Comparison of ENCODE assay signal across 24 cellular contexts in the genomic region with DNA sequence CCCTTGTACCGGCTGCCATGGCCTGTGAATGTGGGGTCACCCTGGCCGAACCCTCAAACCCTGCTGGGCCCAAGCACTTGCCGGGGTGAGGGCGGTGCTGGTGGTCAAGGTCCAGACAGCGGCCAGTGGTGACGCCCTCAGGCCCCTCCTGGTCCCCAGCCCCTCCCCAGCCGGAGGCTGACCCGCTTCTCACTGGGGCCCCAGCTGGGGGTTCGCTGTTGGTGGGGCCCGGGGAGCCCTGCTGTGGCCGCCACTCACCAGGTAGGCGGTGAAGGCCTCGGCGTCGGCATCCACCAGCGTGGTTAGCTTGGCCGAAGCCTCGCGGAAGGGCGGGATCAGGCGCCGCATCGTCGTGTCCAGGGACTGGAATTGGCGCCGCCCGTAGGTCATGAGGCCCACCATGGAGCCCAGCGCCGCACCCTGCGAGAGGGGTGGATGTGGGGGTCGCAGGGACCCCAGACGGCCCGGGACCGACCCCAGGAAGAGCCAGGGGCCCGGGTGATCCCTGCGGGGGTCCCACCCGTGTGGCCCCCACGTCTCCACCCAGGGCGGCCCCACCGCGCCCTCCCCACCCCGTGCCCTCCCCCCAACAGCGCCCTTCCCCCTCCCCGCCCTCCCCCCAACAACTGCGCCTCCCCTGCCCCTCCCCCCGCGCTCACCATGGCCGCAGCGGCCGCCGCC. TPM values are rescaled to one million over a fixed set of nuclear protein-coding genes. Genes with fewer than 3 reads are reported as not detected.
DNase-seq lines count a peak whose midpoint lies in the region; ATAC-seq and TF ChIP-seq lines count a peak whose summit lies in the region.
"Had no signal": no experiment of that assay in that cellular context is flagged by ENCODE, and none has a peak within 500 bp of the region (broad histone marks: within the 10 kb centered on the region; RNA-seq: fewer than 3 reads in every experiment).

No MANE protein-coding gene starts in this region.

- no peaks in the 10 kb centered on the region for H3K9me3 Mint-ChIP-seq in chondrocyte (ENCODE audit: low read depth)
- H3K9me3 Mint-ChIP-seq: activated T-helper 2 cell treated with anti-CD3 and anti-CD28 coated beads, Interferon-gamma antibody, Interleukin-2, Interleukin-4, amounts not matched to agents 10 μg/mL and 5 μg/mL and 100 μg/mL, durations not matched to agents 14 hours and 24 hours and 36 hours; mesothelial cell of epicardium had no signal

- TF ChIP-seq CTCF in chondrocyte (IDR thresholded peaks at IDR 0.05): no peak

- no peak overlapping the region for H3K4me2 ChIP-seq in mesendoderm (ENCODE audit: low read length)

- H3K4me1 Mint-ChIP-seq in chondrocyte (ENCODE audit: low read depth): peaks cover 14% of the 10 kb centered on the region

- H2BK5ac ChIP-seq in mesendoderm (ENCODE audit: low read length): no peak overlapping the region

- intact Hi-C loops in left cardiac atrium (cut with DNase I) (loop anchor here in 1 of 2 donors (10.0 kb wide), 1 partner anchor 110 kb away; no protein-coding TSS in a partner anchor), Right ventricle myocardium inferior (cut with DNase I) (no loop called here)

- H3K36me3 ChIP-seq in mesendoderm (ENCODE audit: control insufficient read depth, insufficient read depth, low read length): no peaks in the 10 kb centered on the region
- H3K36me3 ChIP-seq: BE2C, esophagus squamous epithelium, gastroesophageal sphincter had no signal

- no peak overlapping the region for H4K8ac ChIP-seq in mesendoderm (ENCODE audit: low read depth, low read length)

- no peak for ATAC-seq in left cardiac atrium
- ATAC-seq in Right ventricle myocardium inferior: no peak
- ATAC-seq: activated CD8-positive, alpha-beta memory T cell treated with anti-CD3 and anti-CD28 coated beads, Interleukin-2, amount 10 ng/mL, durations not matched to agents 7 days and 5 days; gastroesophageal sphincter had no signal

- peaks cover 6% of the 10 kb centered on the region for H3K27me3 Mint-ChIP-seq in chondrocyte (ENCODE audit: low read depth)
- H3K27me3 Mint-ChIP-seq: activated CD4-positive, alpha-beta T cell treated with anti-CD3 and anti-CD28 coated beads, Interleukin-2, amount 10 ng/mL, durations not matched to agents 7 days and 5 days; activated CD8-positive, alpha-beta memory T cell treated with anti-CD3 and anti-CD28 coated beads, Interleukin-2, amount 10 ng/mL, durations not matched to agents 7 days and 5 days; activated naive CD8-positive, alpha-beta T cell had no signal

- H3K4me1 ChIP-seq in mesendoderm (ENCODE audit: control insufficient read depth, low read depth, low read length): no peaks in the 10 kb centered on the region

- H3K9ac ChIP-seq in mesendoderm (ENCODE audit: low read length): no peak overlapping the region

- H3K4me3 Mint-ChIP-seq in chondrocyte (ENCODE audit: unreplicated experiment): no peak overlapping the region
- H3K4me3 Mint-ChIP-seq: activated CD4-positive, alpha-beta T cell treated with anti-CD3 and anti-CD28 coated beads, Interleukin-2, amount 10 ng/mL, durations not matched to agents 7 days and 5 days; activated CD8-positive, alpha-beta memory T cell treated with anti-CD3 and anti-CD28 coated beads, Interleukin-2, amount 10 ng/mL, durations not matched to agents 7 days and 5 days; mesothelial cell of epicardium; nephron progenitor cell had no signal

- H2BK15ac ChIP-seq in mesendoderm (replicated peaks; ENCODE audit: low read depth): no peak overlapping the region

- no peak overlapping the region for H2BK120ac ChIP-seq in mesendoderm (ENCODE audit: low read depth, low read length)

- H3K56ac ChIP-seq in mesendoderm (ENCODE audit: low read length): no peak overlapping the region

- no peaks in the 10 kb centered on the region for H3K79me1 ChIP-seq in mesendoderm (ENCODE audit: low read length)

- H3K27ac ChIP-seq in mesendoderm (ENCODE audit: low read depth, low read length): no peak overlapping the region
- H3K27ac ChIP-seq in substantia nigra (ENCODE audit: low read depth, low read length, poor library complexity, severe bottlenecking): peak overlapping the region; percentile 95
- H3K27ac ChIP-seq: esophagus squamous epithelium had no signal

- H3K23ac ChIP-seq in mesendoderm (ENCODE audit: low read length): no peak overlapping the region

- no peak overlapping the region for H3K4me3 ChIP-seq in mesendoderm (ENCODE audit: low read length)
- H3K4me3 ChIP-seq: esophagus squamous epithelium, gastroesophageal sphincter had no signal

- DNase-seq in left cardiac atrium (peak; percentile 20), Right ventricle myocardium inferior (ENCODE audit: missing footprints) (no peak), chondrocyte (ENCODE audit: low spot score) (peak; percentile 94), mesendoderm (no peak), substantia nigra (lab: John Stamatoyannopoulos, UW) (no peak), mesenteric fat pad (ENCODE audit: low spot score) (no peak), occipital lobe (lab: John Stamatoyannopoulos, UW) (no peak), foreskin melanocyte (no peak)
- DNase-seq: activated CD4-positive, alpha-beta T cell treated with anti-CD3 and anti-CD28 coated beads, Interleukin-2, amount 10 ng/mL, durations not matched to agents 7 days and 5 days; activated CD8-positive, alpha-beta memory T cell treated with anti-CD3 and anti-CD28 coated beads, Interleukin-2, amount 10 ng/mL, durations not matched to agents 7 days and 5 days; effector memory CD4-positive, alpha-beta T cell; esophagus squamous epithelium; NCI-H1105 treated with DMSO at 0.1 percent for 48 hours; NCI-H2029 treated with DMSO at 0.1 percent for 48 hours; nephron progenitor cell; stimulated activated CD4-positive, alpha-beta T cell treated with anti-CD3 and anti-CD28 coated beads, Interleukin-12 subunit alpha, Interleukin-12 subunit beta, amount 100 ng/mL, for 4 hours had no signal

- no peak overlapping the region for H4K5ac ChIP-seq in mesendoderm (ENCODE audit: low read length)

- no peaks in the 10 kb centered on the region for H3K27me3 ChIP-seq in mesendoderm (ENCODE audit: insufficient read depth, low read length, poor library complexity)
- H3K27me3 ChIP-seq: BE2C, gastroesophageal sphincter had no signal

- H3K27ac Mint-ChIP-seq in chondrocyte (ENCODE audit: unreplicated experiment): no peak overlapping the region
- H3K27ac Mint-ChIP-seq: activated naive CD8-positive, alpha-beta T cell; nephron progenitor cell had no signal

- no peak overlapping the region for H3K18ac ChIP-seq in mesendoderm (ENCODE audit: low read length)

- H3K4ac ChIP-seq in mesendoderm (ENCODE audit: low read depth, low read length): peak overlapping the region; percentile 4

- peaks cover 3% of the 10 kb centered on the region for H3K36me3 Mint-ChIP-seq in chondrocyte (ENCODE audit: low read depth)
- H3K36me3 Mint-ChIP-seq: activated CD8-positive, alpha-beta memory T cell treated with anti-CD3 and anti-CD28 coated beads, Interleukin-2, amount 10 ng/mL, durations not matched to agents 7 days and 5 days; activated naive CD8-positive, alpha-beta T cell; mesothelial cell of epicardium had no signal

- no peak overlapping the region for H2AK5ac ChIP-seq in mesendoderm (ENCODE audit: low read length)

- H3K79me2 ChIP-seq in mesendoderm (ENCODE audit: control insufficient read depth, insufficient read depth, low read length): no peaks in the 10 kb centered on the region

- no CpG with 5 or more reads among the region's 51 CpGs for WGBS in mesendoderm (ENCODE audit: extremely low coverage, insufficient coverage, low lambda C conversion rate)

RNA-seq across cellular contexts. Expression of a gene that starts 10.1 kb away (rescaled TPM):
- 1 to 10 TPM in 1 of 2 donors, under 1 TPM in 1; 0.68 to 1.6 TPM for total RNA-seq in left cardiac atrium
- total RNA-seq in Right ventricle myocardium inferior: 1.2 TPM
- 1.7 to 4.1 TPM (median 1.7 TPM) in 3 replicates for total RNA-seq in chondrocyte
- 2.4 TPM for polyA plus RNA-seq in mesendoderm (2013, experiment 1 of 2)
- polyA plus RNA-seq in mesendoderm (2013, experiment 2 of 2): 2.9 TPM
- total RNA-seq in mesenteric fat pad: 0.32 TPM
- total RNA-seq in occipital lobe: not detected
- total RNA-seq: activated CD4-positive, alpha-beta T cell treated with anti-CD3 and anti-CD28 coated beads, Interleukin-2, amount 10 ng/mL, durations not matched to agents 7 days and 5 days; activated CD8-positive, alpha-beta memory T cell treated with anti-CD3 and anti-CD28 coated beads, Interleukin-2, amount 10 ng/mL, durations not matched to agents 7 days and 5 days; esophagus squamous epithelium; pulmonary artery endothelial cell; SK-MEL-5; T-helper 1 cell treated with Interleukin-12 subunit alpha and Interleukin-12 subunit beta and Interleukin-4 antibody, amounts not matched to agents 30 ng/mL and 1 ng/mL, for 36 hours had no signal

RNA-seq across cellular contexts. Expression of a gene that starts 39.0 kb away (rescaled TPM):
- total RNA-seq in left cardiac atrium (10 to 100 TPM in 1 of 2 donors, 1 to 10 TPM in 1; 10.0 to 11.0 TPM), Right ventricle myocardium inferior (7.7 TPM), chondrocyte (14.0 to 18.5 TPM (median 14.1 TPM) in 3 replicates), mesenteric fat pad (5.9 TPM), occipital lobe (2.8 TPM)
- polyA plus RNA-seq in mesendoderm (2013, experiment 1 of 2): 43.9 TPM
- polyA plus RNA-seq in mesendoderm (2013, experiment 2 of 2): 44.7 TPM

RNA-seq across cellular contexts. Expression of a gene that starts 47.4 kb away (rescaled TPM):
- total RNA-seq in left cardiac atrium (100 to 1,000 TPM; 330 to 350 TPM), Right ventricle myocardium inferior (254 TPM), chondrocyte (1,314 to 1,671 TPM (median 1,646 TPM) in 3 replicates), mesenteric fat pad (735 TPM), occipital lobe (37.1 TPM)
- polyA plus RNA-seq in mesendoderm (2013, experiment 1 of 2): 67.9 TPM
- 67.5 TPM for polyA plus RNA-seq in mesendoderm (2013, experiment 2 of 2)

Comparison
In these comparisons a context has a peak if more than half of its experiments do, and no peak if none do; other contexts are left out.
1. DNase-seq: peak in left cardiac atrium (single experiment) and chondrocyte (single experiment); none in Right ventricle myocardium inferior (single experiment), mesendoderm (single experiment), substantia nigra (0 of 49), mesenteric fat pad (single experiment), occipital lobe (single experiment) and foreskin melanocyte (single experiment).